30 cellular contexts compared by ENCODE assay signal in the genomic region with DNA sequence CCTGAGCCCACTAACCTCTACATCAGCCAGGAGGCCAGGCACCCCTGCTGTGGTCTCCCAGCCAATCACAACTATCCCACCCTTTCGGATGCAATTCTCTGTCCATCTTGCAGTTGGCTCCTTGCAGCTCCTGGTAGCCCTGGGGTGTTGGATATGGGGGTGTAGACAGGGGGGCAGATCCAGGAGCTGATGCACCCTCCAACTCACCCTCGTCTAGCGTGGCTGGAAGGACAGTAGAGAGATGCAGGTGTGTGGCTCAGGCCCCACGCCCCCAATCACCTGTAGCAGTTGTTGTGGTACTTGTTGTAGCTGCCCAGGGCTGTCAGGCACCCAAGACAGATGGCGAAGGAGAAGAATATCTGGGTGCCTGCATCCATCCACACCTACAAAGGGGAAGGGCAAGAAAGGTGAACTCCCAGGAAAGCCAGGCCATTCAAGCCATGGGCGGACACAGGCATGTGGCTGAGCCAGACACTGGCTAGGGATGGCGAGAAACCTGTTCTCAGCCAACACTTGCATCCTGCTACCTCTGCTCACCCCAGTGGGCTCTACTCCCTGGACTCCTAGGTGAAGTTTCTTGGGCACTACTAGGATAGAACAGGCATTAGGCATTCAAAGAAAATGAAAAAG. TPM values are rescaled to one million over a fixed set of nuclear protein-coding genes. Genes with fewer than 3 reads are reported as not detected.
"Had no signal": no experiment of that assay in that cellular context is flagged by ENCODE, and none has a peak within 500 bp of the region (broad histone marks: within the 10 kb centered on the region; RNA-seq: fewer than 3 reads in every experiment).

No MANE protein-coding gene starts in this region.

- H3K27ac Mint-ChIP-seq: activated B cell treated with CpG ODN at 0.5 μM for 24 hours; activated CD4-positive, alpha-beta memory T cell treated with anti-CD3 and anti-CD28 coated beads for 36 hours; activated naive CD8-positive, alpha-beta T cell treated with anti-CD3 and anti-CD28 coated beads, Interleukin-2, amount 50 U/mL, for 24 hours; immature natural killer cell; natural killer cell treated with Interleukin-12 subunit alpha and Interleukin-12 subunit beta and Interleukin-15 and Interleukin-18, amount 100 ng/mL, for 72 hours; stimulated activated naive B cell treated with anti-CD40 and anti-IgM and Interleukin-4, amounts not matched to agents 10 μg/mL and 1 μg/mL and 100 μg/mL, for 72 hours; T-helper 17 cell had no signal

- H3K36me3 ChIP-seq: cardiac muscle cell, left ventricle myocardium inferior, sigmoid colon, upper lobe of left lung had no signal

- H3K4me3 ChIP-seq: body of pancreas, cardiac muscle cell, hepatocyte, left ventricle myocardium inferior, sigmoid colon, SK-N-MC, smooth muscle cell, testis, upper lobe of left lung had no signal

- H3K9me3 Mint-ChIP-seq: activated B cell treated with CpG ODN at 0.5 μM for 24 hours; activated CD4-positive, alpha-beta memory T cell treated with anti-CD3 and anti-CD28 coated beads for 36 hours; activated naive CD8-positive, alpha-beta T cell treated with anti-CD3 and anti-CD28 coated beads, Interleukin-2, amount 50 U/mL, for 24 hours; natural killer cell treated with Interleukin-12 subunit alpha and Interleukin-12 subunit beta and Interleukin-15 and Interleukin-18, amount 100 ng/mL, for 72 hours; stimulated activated naive B cell treated with anti-CD40 and anti-IgM and Interleukin-4, amounts not matched to agents 10 μg/mL and 1 μg/mL and 100 μg/mL, for 72 hours had no signal

- ATAC-seq: activated naive CD8-positive, alpha-beta T cell treated with anti-CD3 and anti-CD28 coated beads, Interleukin-2, amount 50 U/mL, for 24 hours; body of pancreas; esophagus mucosa; natural killer cell treated with Interleukin-12 subunit alpha and Interleukin-12 subunit beta and Interleukin-15 and Interleukin-18, amount 100 ng/mL, for 72 hours; stimulated activated naive B cell treated with anti-CD40 and anti-IgM and Interleukin-4, amounts not matched to agents 10 μg/mL and 1 μg/mL and 100 μg/mL, for 72 hours; T-helper 17 cell had no signal

- DNase-seq: activated B cell treated with CpG ODN at 0.5 μM for 24 hours; activated CD4-positive, alpha-beta memory T cell treated with anti-CD3 and anti-CD28 coated beads for 36 hours; activated CD4-positive, alpha-beta T cell treated with anti-CD3 and anti-CD28 coated beads for 48 hours; activated naive CD4-positive, alpha-beta T cell treated with Interleukin-2 at 50 U/mL for 16 hours; activated naive CD8-positive, alpha-beta T cell treated with anti-CD3 and anti-CD28 coated beads, Interleukin-2, amount 50 U/mL, for 24 hours; activated T-cell treated with anti-CD3 and anti-CD28 coated beads, Interleukin-2, amount 50 U/mL, for 1 hour; anterior cingulate cortex; body of pancreas; dermis blood vessel endothelial cell; effector memory CD4-positive, alpha-beta T cell; foreskin melanocyte; immature natural killer cell; kidney glomerular epithelial cell; left ventricle myocardium inferior; mammary epithelial cell; midbrain; sigmoid colon; stimulated activated CD4-positive, alpha-beta T cell treated with anti-CD3 and anti-CD28 coated beads, Interleukin-15, amount 100 ng/mL, for 24 hours; stimulated activated naive B cell treated with anti-CD40 and anti-IgM and Interleukin-4, amounts not matched to agents 10 μg/mL and 1 μg/mL and 100 μg/mL, for 72 hours; SW 1271; T-helper 17 cell; testis; upper lobe of left lung had no signal

- H3K4me1 Mint-ChIP-seq: activated B cell treated with CpG ODN at 0.5 μM for 24 hours; activated naive CD8-positive, alpha-beta T cell treated with anti-CD3 and anti-CD28 coated beads, Interleukin-2, amount 50 U/mL, for 24 hours; immature natural killer cell; stimulated activated naive B cell treated with anti-CD40 and anti-IgM and Interleukin-4, amounts not matched to agents 10 μg/mL and 1 μg/mL and 100 μg/mL, for 72 hours had no signal

- H3K27ac ChIP-seq: body of pancreas, cardiac muscle cell, hepatocyte, left ventricle myocardium inferior, sigmoid colon, SK-N-MC, testis, upper lobe of left lung had no signal

- FAIRE-seq: endothelial cell of umbilical vein had no signal

- H3K4me3 Mint-ChIP-seq: activated B cell treated with CpG ODN at 0.5 μM for 24 hours; activated CD4-positive, alpha-beta memory T cell treated with anti-CD3 and anti-CD28 coated beads for 36 hours; activated naive CD8-positive, alpha-beta T cell treated with anti-CD3 and anti-CD28 coated beads, Interleukin-2, amount 50 U/mL, for 24 hours; immature natural killer cell; natural killer cell treated with Interleukin-12 subunit alpha and Interleukin-12 subunit beta and Interleukin-15 and Interleukin-18, amount 100 ng/mL, for 72 hours; stimulated activated naive B cell treated with anti-CD40 and anti-IgM and Interleukin-4, amounts not matched to agents 10 μg/mL and 1 μg/mL and 100 μg/mL, for 72 hours; T-helper 17 cell had no signal

- H3K36me3 Mint-ChIP-seq: activated CD4-positive, alpha-beta memory T cell treated with anti-CD3 and anti-CD28 coated beads for 36 hours; immature natural killer cell; natural killer cell treated with Interleukin-12 subunit alpha and Interleukin-12 subunit beta and Interleukin-15 and Interleukin-18, amount 100 ng/mL, for 72 hours; stimulated activated naive B cell treated with anti-CD40 and anti-IgM and Interleukin-4, amounts not matched to agents 10 μg/mL and 1 μg/mL and 100 μg/mL, for 72 hours had no signal

- H3K4me1 ChIP-seq: body of pancreas, left ventricle myocardium inferior, sigmoid colon, testis, upper lobe of left lung had no signal

- H3K9me3 ChIP-seq: body of pancreas, left ventricle myocardium inferior, sigmoid colon, testis, upper lobe of left lung had no signal

- H3K27me3 ChIP-seq: body of pancreas, cardiac muscle cell, hepatocyte, testis, upper lobe of left lung had no signal

RNA-seq across cellular contexts. Expression of a gene that starts 13.4 kb away (rescaled TPM):
- total RNA-seq: activated B cell treated with CpG ODN at 0.5 μM for 24 hours, endothelial cell of umbilical vein, T-helper 17 cell had no signal
- polyA plus RNA-seq: endothelial cell of umbilical vein, mammary epithelial cell, smooth muscle cell had no signal

RNA-seq across cellular contexts. Expression of a gene that starts 35.2 kb away (rescaled TPM):
- total RNA-seq: body of pancreas, endothelial cell of umbilical vein, esophagus mucosa had no signal
- polyA plus RNA-seq: mammary epithelial cell had no signal
